ENCODE assay signal across 22 cellular contexts in the genomic region with DNA sequence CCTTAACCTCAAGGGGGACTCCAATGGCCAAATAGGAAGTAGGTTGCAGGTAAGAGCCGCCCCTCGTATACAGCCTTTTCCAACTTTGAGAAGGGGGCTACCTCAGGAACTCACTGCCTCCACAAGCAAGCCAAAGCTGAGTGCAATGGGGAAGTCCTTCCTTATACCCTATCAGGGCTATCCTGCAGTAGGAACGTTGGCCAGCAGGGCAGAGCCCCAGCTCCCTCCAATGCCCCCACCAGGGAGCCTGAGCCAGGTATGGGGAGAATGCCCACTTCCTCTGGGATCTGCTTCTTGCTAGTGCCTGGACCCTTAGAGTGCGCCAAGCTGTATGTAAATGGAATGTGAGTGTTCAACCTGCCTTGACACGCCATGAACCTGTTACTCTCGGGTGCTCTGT.
"Had no signal": no experiment of that assay in that cellular context is flagged by ENCODE, and none has a peak within 500 bp of the region (broad histone marks: within the 10 kb centered on the region; RNA-seq: fewer than 3 reads in every experiment).

No MANE protein-coding gene starts in this region.

- H3K27me3 ChIP-seq: colonic mucosa, suprapubic skin, transverse colon, uterus had no signal

- FAIRE-seq: frontal cortex had no signal

- H3K27ac ChIP-seq: colonic mucosa, left ventricle myocardium inferior, psoas muscle, skin epidermis, suprapubic skin, transverse colon, uterus had no signal

- H3K36me3 Mint-ChIP-seq: brain had no signal

- H3K4me1 ChIP-seq: colonic mucosa, psoas muscle, transverse colon, uterus had no signal

- H3K9me3 Mint-ChIP-seq: activated naive CD4-positive, alpha-beta T cell treated with anti-CD3 and anti-CD28 coated beads for 36 hours; activated T-cell treated with anti-CD3 and anti-CD28 coated beads, Interleukin-2, amount 50 U/mL, for 4 hours; brain; central memory CD8-positive, alpha-beta T cell; neural crest cell; stimulated activated naive CD8-positive, alpha-beta T cell treated with anti-CD3 and anti-CD28 coated beads, Interleukin-15, amount 100 ng/mL, for 72 hours had no signal

- H3K4me3 ChIP-seq: colonic mucosa, left ventricle myocardium inferior, psoas muscle, skin epidermis, suprapubic skin, transverse colon, uterus had no signal

- H3K36me3 ChIP-seq: colonic mucosa, left ventricle myocardium inferior, suprapubic skin, transverse colon, uterus had no signal

- ATAC-seq: activated T-cell treated with anti-CD3 and anti-CD28 coated beads, Interleukin-2, amount 50 U/mL, for 4 hours; psoas muscle; right cardiac atrium; stimulated activated naive CD8-positive, alpha-beta T cell treated with anti-CD3 and anti-CD28 coated beads, Interleukin-15, amount 100 ng/mL, for 72 hours had no signal

- H3K9me3 ChIP-seq: colonic mucosa, left ventricle myocardium inferior, psoas muscle, suprapubic skin, transverse colon, uterus had no signal

- H3K27ac Mint-ChIP-seq: activated naive CD4-positive, alpha-beta T cell treated with anti-CD3 and anti-CD28 coated beads for 36 hours had no signal

- H3K4me3 Mint-ChIP-seq: activated naive CD4-positive, alpha-beta T cell treated with anti-CD3 and anti-CD28 coated beads for 36 hours; activated T-cell treated with anti-CD3 and anti-CD28 coated beads, Interleukin-2, amount 50 U/mL, for 4 hours; brain; central memory CD8-positive, alpha-beta T cell; neural crest cell; stimulated activated naive CD8-positive, alpha-beta T cell treated with anti-CD3 and anti-CD28 coated beads, Interleukin-15, amount 100 ng/mL, for 72 hours had no signal

- H3K27me3 Mint-ChIP-seq: central memory CD8-positive, alpha-beta T cell; stimulated activated naive CD8-positive, alpha-beta T cell treated with anti-CD3 and anti-CD28 coated beads, Interleukin-15, amount 100 ng/mL, for 72 hours had no signal

- DNase-seq: activated CD4-positive, alpha-beta T cell treated with anti-CD3 and anti-CD28 coated beads, Interleukin-2, amount 50 U/mL, for 1 hour; activated CD4-positive, CD25-positive, alpha-beta regulatory T cell treated with anti-CD3 and anti-CD28 coated beads, Interleukin-2, amount 50 U/mL, for 72 hours; activated CD8-positive, alpha-beta memory T cell treated with anti-CD3 and anti-CD28 coated beads, Interleukin-2, amount 50 U/mL, for 4 hours; activated naive CD4-positive, alpha-beta T cell treated with anti-CD3 and anti-CD28 coated beads for 36 hours; activated T-cell treated with anti-CD3 and anti-CD28 coated beads, Interleukin-2, amount 50 U/mL, for 4 hours; colonic mucosa; erythroblast; hypothalamus; left ventricle myocardium inferior; psoas muscle; right cardiac atrium; stimulated activated CD4-positive, alpha-beta T cell treated with anti-CD3 and anti-CD28 coated beads, Interleukin-15, amount 100 ng/mL, for 24 hours; stimulated activated CD4-positive, alpha-beta T cell treated with anti-CD3 and anti-CD28 coated beads, Interleukin-2, amount 100 ng/mL, for 48 hours; stimulated activated naive CD8-positive, alpha-beta T cell treated with anti-CD3 and anti-CD28 coated beads, Interleukin-15, amount 100 ng/mL, for 72 hours; transverse colon; uterus had no signal
